20 cellular contexts compared by ENCODE assay signal in the genomic region with DNA sequence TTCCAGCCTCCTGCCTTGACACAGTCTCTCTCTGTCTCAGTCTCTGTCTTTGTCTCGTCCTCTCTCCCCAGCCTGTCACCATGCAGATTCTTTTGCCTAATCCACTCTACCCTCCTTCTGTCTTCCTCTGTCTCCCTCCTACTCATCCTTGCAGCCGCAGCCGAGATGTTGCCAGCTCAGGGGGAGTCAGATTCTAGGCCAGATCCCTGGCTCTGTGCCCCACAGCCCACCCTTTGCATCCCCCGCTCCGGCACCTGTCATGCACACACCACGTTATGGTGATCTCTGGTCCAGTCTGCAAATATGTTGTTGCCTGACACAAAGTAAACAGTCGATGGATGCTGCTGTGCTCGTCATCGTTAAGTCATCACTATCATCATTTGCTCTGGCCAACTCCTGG.
"Had no signal": no experiment of that assay in that cellular context is flagged by ENCODE, and none has a peak within 500 bp of the region (broad histone marks: within the 10 kb centered on the region; RNA-seq: fewer than 3 reads in every experiment).

No MANE protein-coding gene starts in this region.

- H3K27ac ChIP-seq: lower lobe of right lung, thyroid gland, upper lobe of right lung had no signal

- ATAC-seq: activated T-cell treated with anti-CD3 and anti-CD28 coated beads, Interleukin-2, amount 50 U/mL, for 4 hours; left lobe of liver; lower lobe of right lung; upper lobe of right lung had no signal

- DNase-seq: activated CD4-positive, alpha-beta T cell treated with anti-CD3 and anti-CD28 coated beads for 4 hours; activated CD4-positive, alpha-beta T cell treated with anti-CD3 and anti-CD28 coated beads, Interleukin-2, amount 50 U/mL, for 48 hours; activated CD4-positive, CD25-positive, alpha-beta regulatory T cell; activated CD8-positive, alpha-beta memory T cell treated with anti-CD3 and anti-CD28 coated beads, Interleukin-2, amount 50 U/mL, for 48 hours; activated naive CD4-positive, alpha-beta T cell; activated naive CD8-positive, alpha-beta T cell treated with anti-CD3 and anti-CD28 coated beads for 36 hours; activated T-cell treated with anti-CD3 and anti-CD28 coated beads, Interleukin-2, amount 50 U/mL, for 4 hours; amniotic stem cell; effector CD4-positive, alpha-beta T cell; erythroblast; foreskin fibroblast; lower lobe of right lung; mesendoderm; naive B cell; stimulated activated CD4-positive, alpha-beta T cell treated with anti-CD3 and anti-CD28 coated beads, Interleukin-4, amount 100 ng/mL, for 24 hours; stimulated activated naive CD4-positive, alpha-beta T cell treated with Interleukin-2 at 50 U/mL for 16 hours; T1000; thyroid gland; upper lobe of right lung had no signal
